ENCODE assay signal across 11 cellular contexts in genomic region chr14:99571303-99571986, GRCh38. TPM values are rescaled to one million over a fixed set of nuclear protein-coding genes. Genes with fewer than 3 reads are reported as not detected.
A peak's percentile ranks its signal among the peaks of the same experiment; 100 is the strongest.
DNase-seq lines count a peak whose midpoint lies in the region; ATAC-seq and TF ChIP-seq lines count a peak whose summit lies in the region.
"Had no signal": no experiment of that assay in that cellular context is flagged by ENCODE, and none has a peak within 500 bp of the region (broad histone marks: within the 10 kb centered on the region; RNA-seq: fewer than 3 reads in every experiment).

No MANE protein-coding gene starts in this region.

- TF ChIP-seq POLR2A in vagina (IDR thresholded peaks at IDR 0.05) = no peak

- no peaks in the 10 kb centered on the region for H3K27me3 Mint-ChIP-seq in activated naive CD4-positive, alpha-beta T cell treated with anti-CD3 and anti-CD28 coated beads for 36 hours (ENCODE audit: low read depth)
- H3K27me3 Mint-ChIP-seq in endothelial cell (ENCODE audit: unreplicated experiment) = peaks cover 18% of the 10 kb centered on the region
- H3K27me3 Mint-ChIP-seq: activated CD8-positive, alpha-beta memory T cell treated with anti-CD3 and anti-CD28 coated beads, Interleukin-2, amount 10 ng/mL, durations not matched to agents 7 days and 5 days; stimulated activated naive CD8-positive, alpha-beta T cell treated with anti-CD3 and anti-CD28 coated beads, Interleukin-15, Interleukin-2, amounts not matched to agents 100 ng/mL and 50 ng/mL, for 24 hours had no signal

- CTCF ChIA-PET in activated naive CD4-positive, alpha-beta T cell treated with anti-CD3 and anti-CD28 coated beads for 36 hours (lab: Charles Lee) = no interaction called here

- peaks cover 0 to 100% of the 10 kb centered on the region in 2 donors for H3K4me1 ChIP-seq in right atrium auricular region
- peaks cover 72% of the 10 kb centered on the region for H3K4me1 ChIP-seq in SJCRH30
- H3K4me1 ChIP-seq in mucosa of descending colon (ENCODE audit: low read depth) = peaks cover 71% of the 10 kb centered on the region
- peaks cover 85% of the 10 kb centered on the region for H3K4me1 ChIP-seq in vagina

- H3K9me3 ChIP-seq in right atrium auricular region (no peaks in the 10 kb centered on the region), SJCRH30 (replicated peaks) (no peaks in the 10 kb centered on the region), mucosa of descending colon (no peaks in the 10 kb centered on the region), vagina (no peaks in the 10 kb centered on the region)

- H3K4me3 Mint-ChIP-seq in activated naive CD4-positive, alpha-beta T cell treated with anti-CD3 and anti-CD28 coated beads for 36 hours = no peak overlapping the region
- H3K4me3 Mint-ChIP-seq in endothelial cell (ENCODE audit: unreplicated experiment) = no peak overlapping the region
- H3K4me3 Mint-ChIP-seq: activated CD8-positive, alpha-beta memory T cell treated with anti-CD3 and anti-CD28 coated beads, Interleukin-2, amount 10 ng/mL, durations not matched to agents 7 days and 5 days; stimulated activated naive CD8-positive, alpha-beta T cell treated with anti-CD3 and anti-CD28 coated beads, Interleukin-15, Interleukin-2, amounts not matched to agents 100 ng/mL and 50 ng/mL, for 24 hours had no signal

- H3K27ac ChIP-seq in right atrium auricular region = peak overlapping the region; percentile 81 to 84
- peak overlapping the region; percentile 52 for H3K27ac ChIP-seq in SJCRH30
- peak overlapping the region; percentile 63 for H3K27ac ChIP-seq in vagina

- H3K36me3 ChIP-seq in right atrium auricular region = no peaks in the 10 kb centered on the region
- H3K36me3 ChIP-seq in SJCRH30 = no peaks in the 10 kb centered on the region
- H3K36me3 ChIP-seq in mucosa of descending colon (ENCODE audit: low read depth) = no peaks in the 10 kb centered on the region
- H3K36me3 ChIP-seq in vagina = no peaks in the 10 kb centered on the region

- H3K4me1 Mint-ChIP-seq in activated naive CD4-positive, alpha-beta T cell treated with anti-CD3 and anti-CD28 coated beads for 36 hours (ENCODE audit: low read depth) = no peaks in the 10 kb centered on the region
- peaks cover 59% of the 10 kb centered on the region for H3K4me1 Mint-ChIP-seq in endothelial cell (ENCODE audit: unreplicated experiment)
- H3K4me1 Mint-ChIP-seq: activated CD8-positive, alpha-beta memory T cell treated with anti-CD3 and anti-CD28 coated beads, Interleukin-2, amount 10 ng/mL, durations not matched to agents 7 days and 5 days had no signal

- H3K27ac Mint-ChIP-seq in activated naive CD4-positive, alpha-beta T cell treated with anti-CD3 and anti-CD28 coated beads for 36 hours = no peak overlapping the region
- H3K27ac Mint-ChIP-seq in endothelial cell (ENCODE audit: unreplicated experiment) = no peak overlapping the region
- H3K27ac Mint-ChIP-seq: activated CD8-positive, alpha-beta memory T cell treated with anti-CD3 and anti-CD28 coated beads, Interleukin-2, amount 10 ng/mL, durations not matched to agents 7 days and 5 days; stimulated activated naive CD8-positive, alpha-beta T cell treated with anti-CD3 and anti-CD28 coated beads, Interleukin-15, Interleukin-2, amounts not matched to agents 100 ng/mL and 50 ng/mL, for 24 hours had no signal

- H3K9me3 Mint-ChIP-seq in activated naive CD4-positive, alpha-beta T cell treated with anti-CD3 and anti-CD28 coated beads for 36 hours = no peaks in the 10 kb centered on the region
- H3K9me3 Mint-ChIP-seq in endothelial cell (ENCODE audit: unreplicated experiment) = no peaks in the 10 kb centered on the region
- H3K9me3 Mint-ChIP-seq: stimulated activated naive CD8-positive, alpha-beta T cell treated with anti-CD3 and anti-CD28 coated beads, Interleukin-15, Interleukin-2, amounts not matched to agents 100 ng/mL and 50 ng/mL, for 24 hours had no signal

- no peaks in the 10 kb centered on the region for H3K36me3 Mint-ChIP-seq in activated naive CD4-positive, alpha-beta T cell treated with anti-CD3 and anti-CD28 coated beads for 36 hours (ENCODE audit: low read depth)
- peaks cover 4% of the 10 kb centered on the region for H3K36me3 Mint-ChIP-seq in endothelial cell (ENCODE audit: low read depth, unreplicated experiment)
- H3K36me3 Mint-ChIP-seq: activated CD8-positive, alpha-beta memory T cell treated with anti-CD3 and anti-CD28 coated beads, Interleukin-2, amount 10 ng/mL, durations not matched to agents 7 days and 5 days had no signal

- no peak overlapping the region for H3K4me3 ChIP-seq in right atrium auricular region
- no peak overlapping the region for H3K4me3 ChIP-seq in SJCRH30
- no peak overlapping the region for H3K4me3 ChIP-seq in mucosa of descending colon
- no peak overlapping the region for H3K4me3 ChIP-seq in vagina

- TF ChIP-seq CTCF in right atrium auricular region (IDR thresholded peaks at IDR 0.05) (no peak), mucosa of descending colon (IDR thresholded peaks at IDR 0.05) (no peak), vagina (IDR thresholded peaks at IDR 0.05) (no peak), endothelial cell (IDR thresholded peaks at IDR 0.05; ENCODE audit: unreplicated experiment) (no peak)

- ATAC-seq in Right ventricle myocardium superior (ENCODE audit: poor library complexity) (no peak), mucosa of descending colon (peak; percentile 11)
- ATAC-seq: activated CD8-positive, alpha-beta memory T cell treated with anti-CD3 and anti-CD28 coated beads, Interleukin-2, amount 10 ng/mL, durations not matched to agents 7 days and 5 days had no signal

- DNase-seq in right atrium auricular region (ENCODE audit: low spot score) (no peak), Right ventricle myocardium superior (no peak), SJCRH30 (peak; percentile 21 to 42), mucosa of descending colon (peak in 1 of 3 donors; percentile 63), vagina (ENCODE audit: extremely low spot score in 2 of 2) (no peak), cortex of kidney (lab: John Stamatoyannopoulos, UW) (no peak), endothelial cell (ENCODE audit: low spot score) (no peak)
- no peak for DNase-seq in activated naive CD4-positive, alpha-beta T cell treated with anti-CD3 and anti-CD28 coated beads for 36 hours
- DNase-seq: activated CD8-positive, alpha-beta memory T cell treated with anti-CD3 and anti-CD28 coated beads, Interleukin-2, amount 10 ng/mL, durations not matched to agents 7 days and 5 days; T-helper 9 cell had no signal

- H3K27me3 ChIP-seq in right atrium auricular region = no peaks in the 10 kb centered on the region
- H3K27me3 ChIP-seq in SJCRH30 = no peaks in the 10 kb centered on the region
- no peaks in the 10 kb centered on the region for H3K27me3 ChIP-seq in vagina

- intact Hi-C loops in Right ventricle myocardium superior (cut with DNase I) = no loop called here
- intact Hi-C loops in mucosa of descending colon (cut with DNase I, micrococcal nuclease) = no loop called here
- intact Hi-C loops in vagina (cut with DNase I) = no loop called here
- intact Hi-C loops in activated naive CD4-positive, alpha-beta T cell treated with anti-CD3 and anti-CD28 coated beads for 36 hours (cut with micrococcal nuclease) = no loop called here

RNA-seq across cellular contexts. Expression of gene CCDC85C, which starts 32.6 kb away (rescaled TPM):
- total RNA-seq in right atrium auricular region (10 to 100 TPM; 17.1 to 17.7 TPM), Right ventricle myocardium superior (46.6 TPM), mucosa of descending colon (100 to 1,000 TPM in 1 of 3 donors, 10 to 100 TPM in 2; 66.2 to 102 (median 66.2) TPM), vagina (6.9 TPM), endothelial cell (ENCODE audit: unreplicated experiment) (42.1 TPM)
- 12.2 and 12.9 TPM in 2 replicates for total RNA-seq in SJCRH30 (2014; rRNA removed; shearing (Covaris generic))
- total RNA-seq in activated naive CD4-positive, alpha-beta T cell treated with anti-CD3 and anti-CD28 coated beads for 36 hours = 10 to 100 TPM; 11.3 to 12.7 TPM

Comparison
In these comparisons a context has a peak if more than half of its experiments do, and no peak if none do; other contexts are left out.
1. DNase-seq: peak in SJCRH30 (2 of 2); none in right atrium auricular region (single experiment), Right ventricle myocardium superior (single experiment), vagina (0 of 2), cortex of kidney (single experiment), activated naive CD4-positive, alpha-beta T cell treated with anti-CD3 and anti-CD28 coated beads for 36 hours (single experiment) and endothelial cell (single experiment).
2. Peak in every context shown above with its lines, with median percentiles within 50 percentile points of each other: H3K27ac ChIP-seq.